In genomic region chr1:15283500-15283899, GRCh38 we compare ENCODE assay signal across 13 cellular contexts.
A peak's percentile ranks its signal among the peaks of the same experiment; 100 is the strongest.
DNase-seq lines count a peak whose midpoint lies in the region; ATAC-seq and TF ChIP-seq lines count a peak whose summit lies in the region.
"Had no signal": no experiment of that assay in that cellular context is flagged by ENCODE, and none has a peak within 500 bp of the region (broad histone marks: within the 10 kb centered on the region; RNA-seq: fewer than 3 reads in every experiment).

No MANE protein-coding gene starts in this region.

- no peak overlapping the region for H3K27ac Mint-ChIP-seq in stimulated activated memory B cell treated with anti-CD40 and anti-IgM and Interleukin-4, amounts not matched to agents 10 μg/mL and 1 μg/mL and 100 μg/mL, for 72 hours
- H3K27ac Mint-ChIP-seq: dendritic cell treated with granulocyte-macrophage colony-stimulating factor and Interleukin-4, amounts not matched to agents 40 ng/mL and 50 ng/mL, for 4 days had no signal

- DNase-seq in EL (peak; percentile 41), NCI-H446 (lab: John Stamatoyannopoulos, UW) (peak; percentile 67 to 77), choroid plexus epithelial cell (ENCODE audit: low read depth) (no peak), activated gamma-delta T cell (lab: John Stamatoyannopoulos, UW) (no peak), LoVo (ENCODE audit: low spot score) (no peak)
- no peak for DNase-seq in stimulated activated CD4-positive, alpha-beta T cell treated with anti-CD3 and anti-CD28 coated beads, Interleukin-12 subunit alpha, Interleukin-12 subunit beta, amount 100 ng/mL, for 4 hours
- DNase-seq: DMS79 treated with DMSO at 0.1 percent for 48 hours, NCI-H510A treated with DMSO at 0.1 percent for 48 hours, uterus had no signal

- peaks cover 30% of the 10 kb centered on the region for H3K4me1 ChIP-seq in muscle layer of colon (ENCODE audit: insufficient read depth, low read length)
- H3K4me1 ChIP-seq: uterus had no signal

- no peaks in the 10 kb centered on the region for H3K9me3 ChIP-seq in muscle layer of colon (ENCODE audit: low read length)
- H3K9me3 ChIP-seq: uterus had no signal

- peaks cover 10% of the 10 kb centered on the region for H3K9me3 Mint-ChIP-seq in stimulated activated memory B cell treated with anti-CD40 and anti-IgM and Interleukin-4, amounts not matched to agents 10 μg/mL and 1 μg/mL and 100 μg/mL, for 72 hours
- H3K9me3 Mint-ChIP-seq: neural crest cell had no signal

- peak overlapping the region; percentile 70 for H3K27ac ChIP-seq in muscle layer of colon (ENCODE audit: low read depth, low read length)
- H3K27ac ChIP-seq: uterus had no signal

- no peaks in the 10 kb centered on the region for H3K27me3 ChIP-seq in muscle layer of colon (ENCODE audit: control insufficient read depth in 1 of 2, insufficient read depth in 2 of 2, low read length in 2 of 2)
- H3K27me3 ChIP-seq: uterus had no signal

- no peak for ATAC-seq in stimulated activated memory B cell treated with anti-CD40 and anti-IgM and Interleukin-4, amounts not matched to agents 10 μg/mL and 1 μg/mL and 100 μg/mL, for 72 hours

- peaks cover 6% of the 10 kb centered on the region for H3K36me3 Mint-ChIP-seq in stimulated activated memory B cell treated with anti-CD40 and anti-IgM and Interleukin-4, amounts not matched to agents 10 μg/mL and 1 μg/mL and 100 μg/mL, for 72 hours

- peak; percentile 24 for TF ChIP-seq CTCF in choroid plexus epithelial cell (conservative IDR thresholded peaks at IDR 0.05; ENCODE audit: low read depth, low read length)

- no peak overlapping the region for H3K9ac ChIP-seq in muscle layer of colon (ENCODE audit: low read length)

- no peaks in the 10 kb centered on the region for H3K36me3 ChIP-seq in muscle layer of colon (ENCODE audit: insufficient read depth, low read length)
- H3K36me3 ChIP-seq: uterus had no signal

- H3K27me3 Mint-ChIP-seq in stimulated activated memory B cell treated with anti-CD40 and anti-IgM and Interleukin-4, amounts not matched to agents 10 μg/mL and 1 μg/mL and 100 μg/mL, for 72 hours = peaks cover 39% of the 10 kb centered on the region

- H3K4me3 ChIP-seq in choroid plexus epithelial cell (ENCODE audit: low read depth, low read length) (no peak overlapping the region), muscle layer of colon (ENCODE audit: low read depth in 1 of 2, low read length in 2 of 2) (no peak overlapping the region)
- H3K4me3 ChIP-seq: uterus had no signal

- H3K4me3 Mint-ChIP-seq in stimulated activated memory B cell treated with anti-CD40 and anti-IgM and Interleukin-4, amounts not matched to agents 10 μg/mL and 1 μg/mL and 100 μg/mL, for 72 hours = no peak overlapping the region
- H3K4me3 Mint-ChIP-seq: dendritic cell treated with granulocyte-macrophage colony-stimulating factor and Interleukin-4, amounts not matched to agents 40 ng/mL and 50 ng/mL, for 4 days; neural crest cell had no signal

- no peaks in the 10 kb centered on the region for H3K4me1 Mint-ChIP-seq in stimulated activated memory B cell treated with anti-CD40 and anti-IgM and Interleukin-4, amounts not matched to agents 10 μg/mL and 1 μg/mL and 100 μg/mL, for 72 hours
- H3K4me1 Mint-ChIP-seq: neural crest cell had no signal

Comparison
In these comparisons a context has a peak if more than half of its experiments do, and no peak if none do; other contexts are left out.
1. DNase-seq: peak in EL (single experiment) and NCI-H446 (2 of 2); none in choroid plexus epithelial cell (single experiment), stimulated activated CD4-positive, alpha-beta T cell treated with anti-CD3 and anti-CD28 coated beads, Interleukin-12 subunit alpha, Interleukin-12 subunit beta, amount 100 ng/mL, for 4 hours (single experiment), activated gamma-delta T cell (single experiment) and LoVo (single experiment).